ENCODE assay signal across 16 cellular contexts in genomic region chr7:126658684-126659083, GRCh38.
DNase-seq lines count a peak whose midpoint lies in the region; ATAC-seq and TF ChIP-seq lines count a peak whose summit lies in the region.
"Had no signal": no experiment of that assay in that cellular context is flagged by ENCODE, and none has a peak within 500 bp of the region (broad histone marks: within the 10 kb centered on the region; RNA-seq: fewer than 3 reads in every experiment).

No MANE protein-coding gene starts in this region.

- ATAC-seq in HG02840 (IDR thresholded peaks at IDR 0.05; ENCODE audit: low FRiP score, unreplicated experiment): peak; percentile 10
- peak; percentile 21 for ATAC-seq in HG03439 (IDR thresholded peaks at IDR 0.05; ENCODE audit: unreplicated experiment)
- no peak for ATAC-seq in stimulated activated effector memory CD8-positive, alpha-beta T cell treated with anti-CD3 and anti-CD28 coated beads, Interleukin-12 subunit alpha, Interleukin-12 subunit beta, amount 100 ng/mL, for 72 hours
- ATAC-seq: activated CD8-positive, alpha-beta T cell treated with anti-CD3 and anti-CD28 coated beads, Interleukin-2, amount 10 ng/mL, durations not matched to agents 7 days and 5 days; HCT116 had no signal

- H3K36me3 Mint-ChIP-seq in stimulated activated effector memory CD8-positive, alpha-beta T cell treated with anti-CD3 and anti-CD28 coated beads, Interleukin-12 subunit alpha, Interleukin-12 subunit beta, amount 100 ng/mL, for 72 hours: no peaks in the 10 kb centered on the region

- no peaks in the 10 kb centered on the region for H3K4me1 Mint-ChIP-seq in stimulated activated effector memory CD8-positive, alpha-beta T cell treated with anti-CD3 and anti-CD28 coated beads, Interleukin-12 subunit alpha, Interleukin-12 subunit beta, amount 100 ng/mL, for 72 hours

- POLR2A ChIA-PET in GM10248 (lab: Yijun Ruan, JAX): no interaction called here

- DNase-seq in NCI-H748 (lab: John Stamatoyannopoulos, UW; ENCODE audit: unreplicated experiment) (peak; percentile 34), NCI-H748 treated with DMSO at 0.1 percent for 48 hours (lab: John Stamatoyannopoulos, UW) (no peak), dermis blood vessel endothelial cell (no peak), GM10248 (ENCODE audit: extremely low spot score) (no peak)
- no peak for DNase-seq in stimulated activated effector memory CD8-positive, alpha-beta T cell treated with anti-CD3 and anti-CD28 coated beads, Interleukin-12 subunit alpha, Interleukin-12 subunit beta, amount 100 ng/mL, for 72 hours (ENCODE audit: low spot score in 2 of 2)
- DNase-seq in central memory CD4-positive, alpha-beta T cell: no peak
- DNase-seq: 8988T; activated CD8-positive, alpha-beta T cell treated with anti-CD3 and anti-CD28 coated beads, Interleukin-2, amount 10 ng/mL, durations not matched to agents 7 days and 5 days; activated effector memory CD4-positive, alpha-beta T cell treated with anti-CD3 and anti-CD28 coated beads, Interleukin-2, amount 50 U/mL, for 16 hours; DMS79 treated with DMSO at 0.1 percent for 48 hours; NCI-H1417; NCI-H226 had no signal

- CTCF ChIA-PET in GM10248 (lab: Yijun Ruan, JAX): interaction anchor here (1.0 to 1.6 kb wide), 3 partner anchors 11 to 27 kb away, joined by 3 to 6 read pairs (median 4); no protein-coding TSS in a partner anchor

- TF ChIP-seq CTCF in GM10248 (IDR thresholded peaks at IDR 0.05; ENCODE audit: control extremely low read depth, extremely low read depth, low read depth, missing control alignments): no peak

- no peak overlapping the region for H3K27ac Mint-ChIP-seq in stimulated activated effector memory CD8-positive, alpha-beta T cell treated with anti-CD3 and anti-CD28 coated beads, Interleukin-12 subunit alpha, Interleukin-12 subunit beta, amount 100 ng/mL, for 72 hours
- H3K27ac Mint-ChIP-seq: activated CD8-positive, alpha-beta T cell treated with anti-CD3 and anti-CD28 coated beads, Interleukin-2, amount 10 ng/mL, durations not matched to agents 7 days and 5 days had no signal

- peaks cover 8% of the 10 kb centered on the region for H3K9me3 Mint-ChIP-seq in stimulated activated effector memory CD8-positive, alpha-beta T cell treated with anti-CD3 and anti-CD28 coated beads, Interleukin-12 subunit alpha, Interleukin-12 subunit beta, amount 100 ng/mL, for 72 hours
- H3K9me3 Mint-ChIP-seq: nephron had no signal

- H3K4me3 Mint-ChIP-seq in stimulated activated effector memory CD8-positive, alpha-beta T cell treated with anti-CD3 and anti-CD28 coated beads, Interleukin-12 subunit alpha, Interleukin-12 subunit beta, amount 100 ng/mL, for 72 hours: no peak overlapping the region
- H3K4me3 Mint-ChIP-seq: activated CD8-positive, alpha-beta T cell treated with anti-CD3 and anti-CD28 coated beads, Interleukin-2, amount 10 ng/mL, durations not matched to agents 7 days and 5 days; nephron had no signal
